In genomic region chr9:16337322-16338029, GRCh38 we compare ENCODE assay signal across 14 cellular contexts.
A peak's percentile ranks its signal among the peaks of the same experiment; 100 is the strongest.
DNase-seq lines count a peak whose midpoint lies in the region; ATAC-seq and TF ChIP-seq lines count a peak whose summit lies in the region.
"Had no signal": no experiment of that assay in that cellular context is flagged by ENCODE, and none has a peak within 500 bp of the region (broad histone marks: within the 10 kb centered on the region; RNA-seq: fewer than 3 reads in every experiment).

No MANE protein-coding gene starts in this region.

- no peaks in the 10 kb centered on the region for H3K27me3 Mint-ChIP-seq in T-helper 2 cell treated with Interferon-gamma antibody and Interleukin-4, amounts not matched to agents 5 μg/mL and 100 μg/mL, for 36 hours (ENCODE audit: low read depth)
- H3K27me3 Mint-ChIP-seq: memory B cell had no signal

- H3K27me3 ChIP-seq in SJSA1 (replicated peaks) (no peaks in the 10 kb centered on the region), skeletal muscle satellite cell (ENCODE audit: control insufficient read depth, insufficient read depth, low read length) (no peaks in the 10 kb centered on the region)

- peak overlapping the region; percentile 27 for H3K4me2 ChIP-seq in skeletal muscle satellite cell (ENCODE audit: low read length)

- H3K27ac Mint-ChIP-seq in T-helper 2 cell treated with Interferon-gamma antibody and Interleukin-4, amounts not matched to agents 5 μg/mL and 100 μg/mL, for 36 hours, result no peak overlapping the region
- H3K27ac Mint-ChIP-seq: activated naive CD4-positive, alpha-beta T cell treated with anti-CD3 and anti-CD28 coated beads, Interleukin-2, amount 50 U/mL, for 72 hours; memory B cell had no signal

- peaks cover 3% of the 10 kb centered on the region for H3K9me3 Mint-ChIP-seq in T-helper 2 cell treated with Interferon-gamma antibody and Interleukin-4, amounts not matched to agents 5 μg/mL and 100 μg/mL, for 36 hours

- H3K9me3 ChIP-seq in SJSA1 (replicated peaks) (no peaks in the 10 kb centered on the region), skeletal muscle satellite cell (replicated peaks; ENCODE audit: low read length) (no peaks in the 10 kb centered on the region)
- H3K9me3 ChIP-seq: esophagus squamous epithelium, spleen had no signal

- TF ChIP-seq POLR2A in GM18505 (IDR thresholded peaks at IDR 0.05; ENCODE audit: borderline replicate concordance, extremely low read depth, insufficient read depth, insufficient read length), result no peak

- peak overlapping the region; percentile 69 for H3K9ac ChIP-seq in skeletal muscle satellite cell (ENCODE audit: low read depth, low read length)

- H3K4me3 ChIP-seq in SJSA1 (no peak overlapping the region), fibroblast of the aortic adventitia (ENCODE audit: low read depth, low read length) (no peak overlapping the region), skeletal muscle satellite cell (ENCODE audit: low read length) (peak overlapping the region; percentile 16)
- H3K4me3 ChIP-seq: esophagus squamous epithelium, spleen had no signal

- H3K4me1 Mint-ChIP-seq in T-helper 2 cell treated with Interferon-gamma antibody and Interleukin-4, amounts not matched to agents 5 μg/mL and 100 μg/mL, for 36 hours (ENCODE audit: low read depth), result no peaks in the 10 kb centered on the region
- H3K4me1 Mint-ChIP-seq: memory B cell had no signal

- no peak for ATAC-seq in GM18505 (IDR thresholded peaks at IDR 0.05; ENCODE audit: unreplicated experiment)
- ATAC-seq: activated naive CD4-positive, alpha-beta T cell treated with anti-CD3 and anti-CD28 coated beads, Interleukin-2, amount 50 U/mL, for 72 hours had no signal

- H3K36me3 Mint-ChIP-seq in T-helper 2 cell treated with Interferon-gamma antibody and Interleukin-4, amounts not matched to agents 5 μg/mL and 100 μg/mL, for 36 hours (ENCODE audit: low read depth), result no peaks in the 10 kb centered on the region
- H3K36me3 Mint-ChIP-seq: activated naive CD4-positive, alpha-beta T cell treated with anti-CD3 and anti-CD28 coated beads, Interleukin-2, amount 50 U/mL, for 72 hours; memory B cell had no signal

- TF ChIP-seq CTCF in fibroblast of the aortic adventitia (IDR thresholded peaks at IDR 0.05; ENCODE audit: insufficient read depth, low read length), result no peak

- H3K4me1 ChIP-seq in SJSA1 (replicated peaks), result peaks cover 34% of the 10 kb centered on the region
- peaks cover 57% of the 10 kb centered on the region for H3K4me1 ChIP-seq in skeletal muscle satellite cell (ENCODE audit: control insufficient read depth, insufficient read depth, low read length)
- H3K4me1 ChIP-seq: spleen had no signal

- DNase-seq in GM03348 (ENCODE audit: low spot score) (peak; percentile 55), SJSA1 (ENCODE audit: low read depth in 1 of 2, low spot score in 2 of 2) (peak; percentile 43 to 55), fibroblast of the aortic adventitia (ENCODE audit: low read depth) (peak; percentile 92), HuH-7 (ENCODE audit: low spot score) (no peak), COLO668 (lab: John Stamatoyannopoulos, UW; ENCODE audit: unreplicated experiment) (no peak)
- no peak for DNase-seq in T-helper 2 cell treated with Interferon-gamma antibody and Interleukin-4, amounts not matched to agents 5 μg/mL and 100 μg/mL, for 36 hours (ENCODE audit: low spot score)
- DNase-seq: activated CD4-positive, alpha-beta T cell treated with anti-CD3 and anti-CD28 coated beads, Interleukin-2, amount 50 U/mL, for 1 hour; esophagus squamous epithelium; NCI-H187 treated with DMSO at 0.1 percent for 48 hours; spleen had no signal

- H3K36me3 ChIP-seq in SJSA1 (no peaks in the 10 kb centered on the region), skeletal muscle satellite cell (ENCODE audit: insufficient read depth, low read length) (no peaks in the 10 kb centered on the region)
- H3K36me3 ChIP-seq: esophagus squamous epithelium, spleen had no signal

- no peak overlapping the region for H3K4me3 Mint-ChIP-seq in T-helper 2 cell treated with Interferon-gamma antibody and Interleukin-4, amounts not matched to agents 5 μg/mL and 100 μg/mL, for 36 hours
- H3K4me3 Mint-ChIP-seq: memory B cell had no signal

- H3K27ac ChIP-seq in SJSA1, result peak overlapping the region; percentile 84
- H3K27ac ChIP-seq: spleen had no signal

Comparison
In these comparisons a context has a peak if more than half of its experiments do, and no peak if none do; other contexts are left out.
1. DNase-seq: peak in GM03348 (single experiment), SJSA1 (2 of 2) and fibroblast of the aortic adventitia (single experiment); none in HuH-7 (single experiment), COLO668 (single experiment) and T-helper 2 cell treated with Interferon-gamma antibody and Interleukin-4, amounts not matched to agents 5 μg/mL and 100 μg/mL, for 36 hours (single experiment).